In genomic region chr15:40333922-40334492, GRCh38 we compare ENCODE assay signal across 6 cellular contexts. TPM values are rescaled to one million over a fixed set of nuclear protein-coding genes. Genes with fewer than 3 reads are reported as not detected.
A peak's percentile ranks its signal among the peaks of the same experiment; 100 is the strongest.
DNase-seq lines count a peak whose midpoint lies in the region; ATAC-seq and TF ChIP-seq lines count a peak whose summit lies in the region.

No MANE protein-coding gene starts in this region.

- no peak overlapping the region for H3K4me2 ChIP-seq in PC-9

- intact Hi-C loops in heart left ventricle (cut with DNase I) (no loop called here), PC-9 (cut with micrococcal nuclease; ENCODE audit: unreplicated experiment) (no loop called here)

- TF ChIP-seq CTCF in heart left ventricle (IDR thresholded peaks at IDR 0.05) (no peak), PC-9 (conservative IDR thresholded peaks at IDR 0.05) (no peak)

- no peaks in the 10 kb centered on the region for H3K9me2 ChIP-seq in PC-9 (ENCODE audit: insufficient read depth)

- WGBS in heart left ventricle, 4 donors: 26 to 30% (median 27%) methylated on average over 11 to 12 of the region's 12 CpGs

- H3K4me3 ChIP-seq in SK-N-MC (peak overlapping the region; percentile 35; the same call in 1 of the 2 replicates), heart left ventricle (peak overlapping the region in 6 of 12 donors; percentile 8 to 36 (median 28)), subcutaneous abdominal adipose tissue (ENCODE audit: low read depth in 1 of 5, low read length in 5 of 5) (peak overlapping the region in 2 of 5 donors; percentile 4 to 49), PC-9 (no peak overlapping the region)

- H2AFZ ChIP-seq in PC-9: no peak overlapping the region

- no peak overlapping the region for H3K9ac ChIP-seq in SK-N-MC (ENCODE audit: insufficient read length)
- peak overlapping the region in 3 of 5 donors; percentile 2 to 56 (median 39) for H3K9ac ChIP-seq in subcutaneous abdominal adipose tissue (ENCODE audit: low read length in 5 of 5)

- H3K27me3 ChIP-seq in heart left ventricle: no peaks in the 10 kb centered on the region
- H3K27me3 ChIP-seq in subcutaneous abdominal adipose tissue (ENCODE audit: control insufficient read depth in 5 of 5, insufficient read depth in 4 of 5, low read length in 5 of 5): no peaks in the 10 kb centered on the region
- no peaks in the 10 kb centered on the region for H3K27me3 ChIP-seq in PC-9 (ENCODE audit: insufficient read depth, low read depth)

- H3K9me3 ChIP-seq in SK-N-MC (ENCODE audit: low read depth, low read length) (no peaks in the 10 kb centered on the region), heart left ventricle (no peaks in the 10 kb centered on the region), subcutaneous abdominal adipose tissue (ENCODE audit: control insufficient read depth in 5 of 5, low read length in 5 of 5) (no peaks in the 10 kb centered on the region), PC-9 (ENCODE audit: insufficient read depth, low read depth) (no peaks in the 10 kb centered on the region)

- H3K36me3 ChIP-seq in SK-N-MC (ENCODE audit: insufficient read depth, low read length) (no peaks in the 10 kb centered on the region), heart left ventricle (peaks cover 0 to 18% (median 6%) of the 10 kb centered on the region in 9 donors), subcutaneous abdominal adipose tissue (ENCODE audit: control insufficient read depth in 5 of 5, insufficient read depth in 5 of 5, low read length in 5 of 5) (peaks cover 0 to 2% (median 0%) of the 10 kb centered on the region in 5 donors), PC-9 (ENCODE audit: low read depth) (peaks cover 14% of the 10 kb centered on the region; the same call in 1 of the 2 replicates)

- H3K4me1 ChIP-seq in heart left ventricle (peaks cover 16 to 100% (median 82%) of the 10 kb centered on the region in 12 donors), subcutaneous abdominal adipose tissue (ENCODE audit: control insufficient read depth in 5 of 5, insufficient read depth in 5 of 5, low read length in 5 of 5) (peaks cover 3 to 82% (median 44%) of the 10 kb centered on the region in 5 donors), PC-9 (replicated peaks; ENCODE audit: insufficient read depth) (peaks cover 31% of the 10 kb centered on the region)

- peaks cover 31% of the 10 kb centered on the region for H3K79me2 ChIP-seq in PC-9 (ENCODE audit: low read depth)

- CTCF ChIA-PET in PC-9 (lab: Charles Lee): no interaction called here

- peak overlapping the region; percentile 81 for H3K27ac ChIP-seq in SK-N-MC
- peak overlapping the region; percentile 58 to 99 (median 86) for H3K27ac ChIP-seq in heart left ventricle
- H3K27ac ChIP-seq in subcutaneous abdominal adipose tissue (ENCODE audit: low read depth, low read length): peak overlapping the region; percentile 57
- H3K27ac ChIP-seq in PC-9: no peak overlapping the region

- BruUV-seq in PC-9 (replicated peaks; lab: Mats Ljungman, UMichigan): no TSS peak

- H4K20me1 ChIP-seq in PC-9 (ENCODE audit: insufficient read depth): 0 out of 2 replicates have a peak, but pooled peaks cover 3% of the 10 kb centered on the region

- peaks cover 89% of the 10 kb centered on the region for H3F3A ChIP-seq in PC-9 (ENCODE audit: insufficient read depth, low read depth)

- TF ChIP-seq POLR2A in heart left ventricle (IDR thresholded peaks at IDR 0.05): peak in 1 of 2 donors; percentile 43

- ATAC-seq in heart left ventricle: peak; percentile 3 to 67 (median 33)

- POLR2A ChIA-PET in PC-9 (lab: Charles Lee; ENCODE audit: unreplicated experiment): interaction anchor here (0.7 kb wide), 1 partner anchor 551 kb away, joined by 5 read pairs; no protein-coding TSS in a partner anchor

- DNase-seq in CMK (ENCODE audit: low read depth) (peak; percentile 83), SK-N-MC (ENCODE audit: low read depth, low spot score) (peak; percentile 80), heart left ventricle (peak; percentile 80 to 87 (median 84)), COLO668 (lab: John Stamatoyannopoulos, UW; ENCODE audit: unreplicated experiment) (no peak), PC-9 (no peak)

RNA-seq across cellular contexts. Expression of gene CCDC9B, which starts 6.7 kb away (rescaled TPM):
- total RNA-seq in heart left ventricle: 100 to 1,000 TPM in 7 of 9 donors, 10 to 100 TPM in 2; 54.1 to 165 (median 119) TPM
- 100 to 1,000 TPM in 1 of 2 donors, 10 to 100 TPM in 1; 38.0 to 121 TPM for polyA plus RNA-seq in heart left ventricle
- 141 and 168 TPM in 2 replicates for total RNA-seq in PC-9 (2021)

RNA-seq across cellular contexts. Expression of gene INAFM2, which starts 10.5 kb away (rescaled TPM):
- total RNA-seq in heart left ventricle (10 to 100 TPM; 28.6 to 92.7 (median 40.1) TPM), PC-9 (2021) (2.4 and 3.1 TPM in 2 replicates)
- polyA plus RNA-seq in heart left ventricle: 10 to 100 TPM; 27.9 to 34.8 TPM

RNA-seq across cellular contexts. Expression of gene PHGR1, which starts 16.8 kb away (rescaled TPM):
- total RNA-seq in heart left ventricle: not detected
- 1 to 10 TPM in 1 of 2 donors, under 1 TPM in 1; 0.71 to 1.4 TPM for polyA plus RNA-seq in heart left ventricle
- total RNA-seq in PC-9 (2021): not detected in 2 replicates

RNA-seq across cellular contexts. Expression of gene DISP2, which starts 24.0 kb away (rescaled TPM):
- total RNA-seq in heart left ventricle (1 to 10 TPM in 2 of 9 donors, under 1 TPM in 7; 0.13 to 1.1 (median 0.40) TPM), PC-9 (2021) (0.35 and 0.63 TPM in 2 replicates)
- polyA plus RNA-seq in heart left ventricle: 1 to 10 TPM in 1 of 2 donors, under 1 TPM in 1; 0.10 to 1.8 TPM

RNA-seq across cellular contexts. Expression of gene PLCB2, which starts 26.3 kb away (rescaled TPM):
- 10 to 100 TPM in 2 of 9 donors, 1 to 10 TPM in 7; 1.6 to 46.2 (median 4.8) TPM for total RNA-seq in heart left ventricle
- polyA plus RNA-seq in heart left ventricle: 1 to 10 TPM; 3.5 to 7.7 TPM
- total RNA-seq in PC-9 (2021): 0.92 and 1.6 TPM in 2 replicates

Comparison
In these comparisons a context has a peak if more than half of its experiments do, and no peak if none do; other contexts are left out.
1. DNase-seq: peak in CMK (single experiment), SK-N-MC (single experiment) and heart left ventricle (5 of 5); none in COLO668 (single experiment) and PC-9 (0 of 2).